18 cellular contexts compared by ENCODE assay signal in genomic region chr2:199932312-199932855, GRCh38.
DNase-seq lines count a peak whose midpoint lies in the region; ATAC-seq and TF ChIP-seq lines count a peak whose summit lies in the region.
"Had no signal": no experiment of that assay in that cellular context is flagged by ENCODE, and none has a peak within 500 bp of the region (broad histone marks: within the 10 kb centered on the region; RNA-seq: fewer than 3 reads in every experiment).

No MANE protein-coding gene starts in this region.

- H3K9ac ChIP-seq in DND-41 (ENCODE audit: low read depth, low read length): no peak overlapping the region

- H3K36me3 ChIP-seq in DND-41 (ENCODE audit: insufficient read depth, low read length): peaks cover 61% of the 10 kb centered on the region

- no peak overlapping the region for H3K4me3 Mint-ChIP-seq in stimulated activated naive CD8-positive, alpha-beta T cell treated with anti-CD3 and anti-CD28 coated beads, Interleukin-15, amount 100 ng/mL, for 72 hours
- H3K4me3 Mint-ChIP-seq: activated naive CD8-positive, alpha-beta T cell; CD4-positive, alpha-beta memory T cell; naive thymus-derived CD8-positive, alpha-beta T cell had no signal

- no peaks in the 10 kb centered on the region for H3K9me3 ChIP-seq in DND-41 (ENCODE audit: insufficient read depth, low read length, severe bottlenecking)
- H3K9me3 ChIP-seq: gastroesophageal sphincter, suprapubic skin had no signal

- H2AFZ ChIP-seq in DND-41 (ENCODE audit: low read depth, low read length): no peak overlapping the region

- no peaks in the 10 kb centered on the region for H3K4me1 Mint-ChIP-seq in stimulated activated naive CD8-positive, alpha-beta T cell treated with anti-CD3 and anti-CD28 coated beads, Interleukin-15, amount 100 ng/mL, for 72 hours

- TF ChIP-seq CTCF in DND-41 (IDR thresholded peaks at IDR 0.05; ENCODE audit: borderline replicate concordance, extremely low read depth, low read length, poor library complexity, severe bottlenecking): no peak

- peak; percentile 44; the same call in 2 of the 3 replicates for ATAC-seq in DND-41 (ENCODE audit: insufficient read depth, low read depth)
- ATAC-seq in stimulated activated naive CD8-positive, alpha-beta T cell treated with anti-CD3 and anti-CD28 coated beads, Interleukin-15, amount 100 ng/mL, for 72 hours: no peak
- ATAC-seq: gastroesophageal sphincter; K562; naive thymus-derived CD8-positive, alpha-beta T cell had no signal

- H4K20me1 ChIP-seq in DND-41 (ENCODE audit: insufficient read depth, low read length): no peaks in the 10 kb centered on the region

- peaks cover 11% of the 10 kb centered on the region; the same call in 1 of the 2 replicates for H3K79me2 ChIP-seq in DND-41 (ENCODE audit: insufficient read depth, low read length)

- no peak overlapping the region for H3K4me2 ChIP-seq in DND-41 (ENCODE audit: insufficient read depth, low read length)

- no peak overlapping the region for H3K27ac Mint-ChIP-seq in stimulated activated naive CD8-positive, alpha-beta T cell treated with anti-CD3 and anti-CD28 coated beads, Interleukin-15, amount 100 ng/mL, for 72 hours

- no peaks in the 10 kb centered on the region for H3K4me1 ChIP-seq in DND-41 (ENCODE audit: insufficient read depth, low read length)
- H3K4me1 ChIP-seq: gastroesophageal sphincter, suprapubic skin had no signal

- H3K27me3 ChIP-seq in DND-41 (ENCODE audit: insufficient read depth, low read length, poor library complexity): no peaks in the 10 kb centered on the region
- H3K27me3 ChIP-seq: gastroesophageal sphincter, suprapubic skin had no signal

- H3K9me3 Mint-ChIP-seq in stimulated activated naive CD8-positive, alpha-beta T cell treated with anti-CD3 and anti-CD28 coated beads, Interleukin-15, amount 100 ng/mL, for 72 hours: no peaks in the 10 kb centered on the region
- H3K9me3 Mint-ChIP-seq: CD4-positive, alpha-beta memory T cell; naive thymus-derived CD8-positive, alpha-beta T cell had no signal

- DNase-seq in DND-41: no peak
- peak; percentile 15 for DNase-seq in NCI-H446 treated with DMSO at 0.1 percent for 48 hours (lab: John Stamatoyannopoulos, UW)
- DNase-seq in pons (ENCODE audit: low spot score): peak; percentile 97
- DNase-seq in retina: no peak
- no peak for DNase-seq in stimulated activated CD4-positive, alpha-beta T cell treated with anti-CD3 and anti-CD28 coated beads, Interleukin-12 subunit alpha, Interleukin-12 subunit beta, amount 100 ng/mL, for 4 hours
- DNase-seq in stimulated activated naive CD8-positive, alpha-beta T cell treated with anti-CD3 and anti-CD28 coated beads, Interleukin-15, amount 100 ng/mL, for 72 hours: no peak
- DNase-seq in activated naive CD4-positive, alpha-beta T cell treated with anti-CD3 and anti-CD28 coated beads, Interleukin-2, amount 50 U/mL, for 16 hours: no peak
- DNase-seq: CD4-positive, alpha-beta memory T cell; kidney glomerular epithelial cell; naive thymus-derived CD8-positive, alpha-beta T cell; NCI-H748 treated with DMSO at 0.1 percent for 48 hours; SHP77 treated with DMSO at 0.1 percent for 48 hours had no signal

- no peak overlapping the region for H3K4me3 ChIP-seq in DND-41 (ENCODE audit: low read depth in 1 of 2, low read length in 2 of 2)
- H3K4me3 ChIP-seq: gastroesophageal sphincter, K562, skin epidermis, suprapubic skin had no signal

- H3K27me3 Mint-ChIP-seq in stimulated activated naive CD8-positive, alpha-beta T cell treated with anti-CD3 and anti-CD28 coated beads, Interleukin-15, amount 100 ng/mL, for 72 hours: no peaks in the 10 kb centered on the region
- H3K27me3 Mint-ChIP-seq: activated naive CD8-positive, alpha-beta T cell; CD4-positive, alpha-beta memory T cell; naive thymus-derived CD8-positive, alpha-beta T cell had no signal

- H3K27ac ChIP-seq in DND-41 (ENCODE audit: low read length) (no peak overlapping the region), cingulate gyrus (ENCODE audit: low read depth, low read length) (peak overlapping the region; percentile 93)
- H3K27ac ChIP-seq: gastroesophageal sphincter, suprapubic skin had no signal

Comparison
In these comparisons a context has a peak if more than half of its experiments do, and no peak if none do; other contexts are left out.
1. DNase-seq: peak in NCI-H446 treated with DMSO at 0.1 percent for 48 hours (single experiment) and pons (single experiment); none in DND-41 (single experiment), retina (single experiment), stimulated activated CD4-positive, alpha-beta T cell treated with anti-CD3 and anti-CD28 coated beads, Interleukin-12 subunit alpha, Interleukin-12 subunit beta, amount 100 ng/mL, for 4 hours (single experiment), stimulated activated naive CD8-positive, alpha-beta T cell treated with anti-CD3 and anti-CD28 coated beads, Interleukin-15, amount 100 ng/mL, for 72 hours (0 of 2) and activated naive CD4-positive, alpha-beta T cell treated with anti-CD3 and anti-CD28 coated beads, Interleukin-2, amount 50 U/mL, for 16 hours (single experiment).